In genomic region chr15:55921744-55922143, GRCh38 we compare ENCODE assay signal across 24 cellular contexts.
"Had no signal": no experiment of that assay in that cellular context is flagged by ENCODE, and none has a peak within 500 bp of the region (broad histone marks: within the 10 kb centered on the region; RNA-seq: fewer than 3 reads in every experiment).

No MANE protein-coding gene starts in this region.

- H3K4me3 ChIP-seq: body of pancreas, SJSA1 had no signal

- H3K36me3 Mint-ChIP-seq: activated CD8-positive, alpha-beta memory T cell treated with anti-CD3 and anti-CD28 coated beads, Interleukin-2, amount 10 ng/mL, durations not matched to agents 7 days and 5 days; activated naive CD4-positive, alpha-beta T cell treated with anti-CD3 and anti-CD28 coated beads, Interleukin-2, amount 50 U/mL, for 24 hours had no signal

- H3K9me3 ChIP-seq: body of pancreas, SJSA1 had no signal

- H3K27me3 Mint-ChIP-seq: activated B cell treated with CpG ODN at 0.5 μM for 24 hours; activated CD4-positive, alpha-beta T cell treated with anti-CD3 and anti-CD28 coated beads, Interleukin-2, amount 10 ng/mL, durations not matched to agents 24 days and 14 days; activated CD8-positive, alpha-beta memory T cell treated with anti-CD3 and anti-CD28 coated beads, Interleukin-2, amount 10 ng/mL, durations not matched to agents 7 days and 5 days; activated naive CD4-positive, alpha-beta T cell treated with anti-CD3 and anti-CD28 coated beads, Interleukin-2, amount 50 U/mL, for 24 hours; activated T-cell treated with anti-CD3 and anti-CD28 coated beads, Interleukin-2, amount 50 U/mL, for 24 hours; central memory CD8-positive, alpha-beta T cell; T-helper 17 cell had no signal

- H3K4me1 ChIP-seq: body of pancreas had no signal

- ATAC-seq: activated CD8-positive, alpha-beta memory T cell treated with anti-CD3 and anti-CD28 coated beads, Interleukin-2, amount 10 ng/mL, durations not matched to agents 7 days and 5 days; body of pancreas; PC-3; T-helper 17 cell had no signal

- H3K27ac Mint-ChIP-seq: activated B cell treated with CpG ODN at 0.5 μM for 24 hours; activated CD4-positive, alpha-beta T cell treated with anti-CD3 and anti-CD28 coated beads, Interleukin-2, amount 10 ng/mL, durations not matched to agents 24 days and 14 days; activated CD8-positive, alpha-beta memory T cell treated with anti-CD3 and anti-CD28 coated beads, Interleukin-2, amount 10 ng/mL, durations not matched to agents 7 days and 5 days; activated naive CD4-positive, alpha-beta T cell treated with anti-CD3 and anti-CD28 coated beads, Interleukin-2, amount 50 U/mL, for 24 hours; activated T-cell treated with anti-CD3 and anti-CD28 coated beads, Interleukin-2, amount 50 U/mL, for 24 hours; activated T-helper 1 cell treated with anti-CD3 and anti-CD28 coated beads, Interleukin-12 subunit alpha, Interleukin-12 subunit beta, Interleukin-2, Interleukin-4 antibody, amounts not matched to agents 30 ng/mL and 10 ng/mL and 1 ng/mL, durations not matched to agents 14 hours and 24 hours and 36 hours; T-helper 17 cell had no signal

- H3K9me3 Mint-ChIP-seq: activated B cell treated with CpG ODN at 0.5 μM for 24 hours; activated CD4-positive, alpha-beta T cell treated with anti-CD3 and anti-CD28 coated beads, Interleukin-2, amount 10 ng/mL, durations not matched to agents 24 days and 14 days; activated naive CD4-positive, alpha-beta T cell treated with anti-CD3 and anti-CD28 coated beads, Interleukin-2, amount 50 U/mL, for 24 hours; activated T-cell treated with anti-CD3 and anti-CD28 coated beads, Interleukin-2, amount 50 U/mL, for 24 hours; activated T-helper 1 cell treated with anti-CD3 and anti-CD28 coated beads, Interleukin-12 subunit alpha, Interleukin-12 subunit beta, Interleukin-2, Interleukin-4 antibody, amounts not matched to agents 30 ng/mL and 10 ng/mL and 1 ng/mL, durations not matched to agents 14 hours and 24 hours and 36 hours; central memory CD8-positive, alpha-beta T cell had no signal

- H3K4me3 Mint-ChIP-seq: activated B cell treated with CpG ODN at 0.5 μM for 24 hours; activated CD4-positive, alpha-beta T cell treated with anti-CD3 and anti-CD28 coated beads, Interleukin-2, amount 10 ng/mL, durations not matched to agents 24 days and 14 days; activated CD8-positive, alpha-beta memory T cell treated with anti-CD3 and anti-CD28 coated beads, Interleukin-2, amount 10 ng/mL, durations not matched to agents 7 days and 5 days; activated naive CD4-positive, alpha-beta T cell treated with anti-CD3 and anti-CD28 coated beads, Interleukin-2, amount 50 U/mL, for 24 hours; activated T-cell treated with anti-CD3 and anti-CD28 coated beads, Interleukin-2, amount 50 U/mL, for 24 hours; activated T-helper 1 cell treated with anti-CD3 and anti-CD28 coated beads, Interleukin-12 subunit alpha, Interleukin-12 subunit beta, Interleukin-2, Interleukin-4 antibody, amounts not matched to agents 30 ng/mL and 10 ng/mL and 1 ng/mL, durations not matched to agents 14 hours and 24 hours and 36 hours; central memory CD8-positive, alpha-beta T cell; T-helper 17 cell had no signal

- H3K4me1 Mint-ChIP-seq: activated B cell treated with CpG ODN at 0.5 μM for 24 hours; activated CD4-positive, alpha-beta T cell treated with anti-CD3 and anti-CD28 coated beads, Interleukin-2, amount 10 ng/mL, durations not matched to agents 24 days and 14 days; activated CD8-positive, alpha-beta memory T cell treated with anti-CD3 and anti-CD28 coated beads, Interleukin-2, amount 10 ng/mL, durations not matched to agents 7 days and 5 days; activated naive CD4-positive, alpha-beta T cell treated with anti-CD3 and anti-CD28 coated beads, Interleukin-2, amount 50 U/mL, for 24 hours; central memory CD8-positive, alpha-beta T cell had no signal

- H3K27ac ChIP-seq: body of pancreas, SJSA1 had no signal

- H3K27me3 ChIP-seq: body of pancreas, SJSA1 had no signal

- DNase-seq: activated B cell treated with CpG ODN at 0.5 μM for 24 hours; activated CD4-positive, alpha-beta T cell treated with anti-CD3 and anti-CD28 coated beads for 1 hour; activated CD4-positive, alpha-beta T cell treated with anti-CD3 and anti-CD28 coated beads, Interleukin-2, amount 10 ng/mL, durations not matched to agents 24 days and 14 days; activated CD4-positive, alpha-beta T cell treated with anti-CD3 and anti-CD28 coated beads, Interleukin-2, amount 50 U/mL, for 48 hours; activated CD8-positive, alpha-beta memory T cell treated with anti-CD3 and anti-CD28 coated beads, Interleukin-2, amount 10 ng/mL, durations not matched to agents 7 days and 5 days; activated effector memory CD4-positive, alpha-beta T cell treated with Interleukin-2 at 50 U/mL for 16 hours; activated naive CD4-positive, alpha-beta T cell; activated T-cell treated with anti-CD3 and anti-CD28 coated beads, Interleukin-2, amount 50 U/mL, for 24 hours; aorta; body of pancreas; NCI-H1048; NCI-H1694; NCI-H2029 treated with DMSO at 0.1 percent for 48 hours; NCI-H345; NCI-H510A; NCI-H526 treated with DMSO at 0.1 percent for 48 hours; PC-3; SHP77; T-helper 17 cell; T-helper 9 cell had no signal

- H3K36me3 ChIP-seq: SJSA1 had no signal
